Comparison of ENCODE assay signal across 17 cellular contexts in the genomic region with DNA sequence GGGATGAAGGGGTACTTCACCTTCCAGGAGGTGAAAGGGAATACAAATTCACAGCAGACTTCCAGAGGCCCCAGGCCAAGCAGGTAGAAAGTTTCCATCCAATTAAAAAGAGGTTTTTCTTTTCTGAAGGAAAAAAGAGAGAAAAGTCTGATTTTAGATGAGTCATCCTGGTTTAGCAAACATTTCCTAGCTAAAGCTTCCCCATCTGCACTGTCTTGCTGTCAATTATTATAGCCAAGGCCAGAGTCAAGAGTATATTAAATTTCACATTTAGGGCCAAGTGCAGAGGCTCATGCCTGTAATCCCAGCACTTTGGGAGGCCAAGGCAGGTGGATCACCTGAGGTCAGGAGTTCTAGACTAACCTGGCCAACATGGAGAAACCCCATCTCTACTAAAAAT. TPM values are rescaled to one million over a fixed set of nuclear protein-coding genes. Genes with fewer than 3 reads are reported as not detected.
DNase-seq lines count a peak whose midpoint lies in the region; ATAC-seq lines count a peak whose summit lies in the region.
"Had no signal": no experiment of that assay in that cellular context is flagged by ENCODE, and none has a peak within 500 bp of the region (broad histone marks: within the 10 kb centered on the region; RNA-seq: fewer than 3 reads in every experiment).

No MANE protein-coding gene starts in this region.

- intact Hi-C loops in activated T-helper 2 cell treated with anti-CD3 and anti-CD28 coated beads, Interferon-gamma antibody, Interleukin-2, Interleukin-4, amounts not matched to agents 10 μg/mL and 5 μg/mL and 100 μg/mL, durations not matched to agents 14 hours and 24 hours and 36 hours (cut with micrococcal nuclease) = no loop called here

- H3K36me3 Mint-ChIP-seq in activated T-helper 2 cell treated with anti-CD3 and anti-CD28 coated beads, Interferon-gamma antibody, Interleukin-2, Interleukin-4, amounts not matched to agents 10 μg/mL and 5 μg/mL and 100 μg/mL, durations not matched to agents 14 hours and 24 hours and 36 hours (ENCODE audit: low read depth) = peaks cover 51% of the 10 kb centered on the region

- no peaks in the 10 kb centered on the region for H3K4me1 Mint-ChIP-seq in activated T-helper 2 cell treated with anti-CD3 and anti-CD28 coated beads, Interferon-gamma antibody, Interleukin-2, Interleukin-4, amounts not matched to agents 10 μg/mL and 5 μg/mL and 100 μg/mL, durations not matched to agents 14 hours and 24 hours and 36 hours (ENCODE audit: low read depth)
- H3K4me1 Mint-ChIP-seq: activated B cell treated with CpG ODN at 0.5 μM for 24 hours; activated naive CD4-positive, alpha-beta T cell treated with anti-CD3 and anti-CD28 coated beads, Interleukin-2, amount 50 U/mL, for 24 hours; B cell had no signal

- H3K4me3 Mint-ChIP-seq in activated T-helper 2 cell treated with anti-CD3 and anti-CD28 coated beads, Interferon-gamma antibody, Interleukin-2, Interleukin-4, amounts not matched to agents 10 μg/mL and 5 μg/mL and 100 μg/mL, durations not matched to agents 14 hours and 24 hours and 36 hours (ENCODE audit: low read depth) = no peak overlapping the region
- H3K4me3 Mint-ChIP-seq: activated B cell treated with CpG ODN at 0.5 μM for 24 hours; activated naive CD4-positive, alpha-beta T cell treated with anti-CD3 and anti-CD28 coated beads, Interleukin-2, amount 50 U/mL, for 24 hours; B cell had no signal

- no peaks in the 10 kb centered on the region for H3K9me3 Mint-ChIP-seq in activated T-helper 2 cell treated with anti-CD3 and anti-CD28 coated beads, Interferon-gamma antibody, Interleukin-2, Interleukin-4, amounts not matched to agents 10 μg/mL and 5 μg/mL and 100 μg/mL, durations not matched to agents 14 hours and 24 hours and 36 hours
- H3K9me3 Mint-ChIP-seq: activated B cell treated with CpG ODN at 0.5 μM for 24 hours; activated naive CD4-positive, alpha-beta T cell treated with anti-CD3 and anti-CD28 coated beads, Interleukin-2, amount 50 U/mL, for 24 hours had no signal

- peak overlapping the region; percentile 22 for H3K27ac Mint-ChIP-seq in activated T-helper 2 cell treated with anti-CD3 and anti-CD28 coated beads, Interferon-gamma antibody, Interleukin-2, Interleukin-4, amounts not matched to agents 10 μg/mL and 5 μg/mL and 100 μg/mL, durations not matched to agents 14 hours and 24 hours and 36 hours
- H3K27ac Mint-ChIP-seq: activated B cell treated with CpG ODN at 0.5 μM for 24 hours; activated naive CD4-positive, alpha-beta T cell treated with anti-CD3 and anti-CD28 coated beads, Interleukin-2, amount 50 U/mL, for 24 hours; B cell had no signal

- no peaks in the 10 kb centered on the region for H3K27me3 Mint-ChIP-seq in activated T-helper 2 cell treated with anti-CD3 and anti-CD28 coated beads, Interferon-gamma antibody, Interleukin-2, Interleukin-4, amounts not matched to agents 10 μg/mL and 5 μg/mL and 100 μg/mL, durations not matched to agents 14 hours and 24 hours and 36 hours (ENCODE audit: low read depth)
- H3K27me3 Mint-ChIP-seq: activated B cell treated with CpG ODN at 0.5 μM for 24 hours; activated naive CD4-positive, alpha-beta T cell treated with anti-CD3 and anti-CD28 coated beads, Interleukin-2, amount 50 U/mL, for 24 hours; B cell had no signal

- peak; percentile 19 for DNase-seq in DMS153 treated with DMSO at 0.1 percent for 48 hours (lab: John Stamatoyannopoulos, UW; ENCODE audit: unreplicated experiment)
- DNase-seq in NCI-H2029 (lab: John Stamatoyannopoulos, UW) = peak; percentile 32
- DNase-seq in activated T-helper 2 cell treated with anti-CD3 and anti-CD28 coated beads, Interferon-gamma antibody, Interleukin-2, Interleukin-4, amounts not matched to agents 10 μg/mL and 5 μg/mL and 100 μg/mL, durations not matched to agents 14 hours and 24 hours and 36 hours (ENCODE audit: low spot score) = no peak
- peak; percentile 62 for DNase-seq in iris pigment epithelial cell (ENCODE audit: low read depth)
- DNase-seq in inferior parietal cortex (ENCODE audit: extremely low spot score) = no peak
- DNase-seq: activated B cell treated with CpG ODN at 0.5 μM for 24 hours; activated CD8-positive, alpha-beta memory T cell treated with anti-CD3 and anti-CD28 coated beads, Interleukin-2, amount 50 U/mL, for 48 hours; DND-41; NCI-H1048; NCI-H524 treated with DMSO at 0.1 percent for 48 hours; ovary had no signal

- no peak for ATAC-seq in GM18861 (IDR thresholded peaks at IDR 0.05; ENCODE audit: unreplicated experiment)
- ATAC-seq in HG02678 (IDR thresholded peaks at IDR 0.05; ENCODE audit: unreplicated experiment) = no peak
- no peak for ATAC-seq in HG02981 (IDR thresholded peaks at IDR 0.05; ENCODE audit: unreplicated experiment)

RNA-seq across cellular contexts. Expression of a gene that starts 21.4 kb away (rescaled TPM):
- total RNA-seq in activated T-helper 2 cell treated with anti-CD3 and anti-CD28 coated beads, Interferon-gamma antibody, Interleukin-2, Interleukin-4, amounts not matched to agents 10 μg/mL and 5 μg/mL and 100 μg/mL, durations not matched to agents 14 hours and 24 hours and 36 hours = 208 and 215 TPM in 2 replicates

RNA-seq across cellular contexts. Expression of a gene that starts 37.4 kb away (rescaled TPM):
- total RNA-seq in activated T-helper 2 cell treated with anti-CD3 and anti-CD28 coated beads, Interferon-gamma antibody, Interleukin-2, Interleukin-4, amounts not matched to agents 10 μg/mL and 5 μg/mL and 100 μg/mL, durations not matched to agents 14 hours and 24 hours and 36 hours = not detected in 2 replicates
- total RNA-seq: activated B cell treated with CpG ODN at 0.5 μM for 24 hours, B cell, H1 had no signal

RNA-seq across cellular contexts. Expression of a gene that starts 38.4 kb away (rescaled TPM):
- 58.6 and 70.1 TPM in 2 replicates for total RNA-seq in activated T-helper 2 cell treated with anti-CD3 and anti-CD28 coated beads, Interferon-gamma antibody, Interleukin-2, Interleukin-4, amounts not matched to agents 10 μg/mL and 5 μg/mL and 100 μg/mL, durations not matched to agents 14 hours and 24 hours and 36 hours

Comparison
In these comparisons a context has a peak if more than half of its experiments do, and no peak if none do; other contexts are left out.
1. DNase-seq: peak in DMS153 treated with DMSO at 0.1 percent for 48 hours (single experiment), NCI-H2029 (single experiment) and iris pigment epithelial cell (single experiment); none in activated T-helper 2 cell treated with anti-CD3 and anti-CD28 coated beads, Interferon-gamma antibody, Interleukin-2, Interleukin-4, amounts not matched to agents 10 μg/mL and 5 μg/mL and 100 μg/mL, durations not matched to agents 14 hours and 24 hours and 36 hours (single experiment) and inferior parietal cortex (single experiment).